19 cellular contexts compared by ENCODE assay signal in the genomic region with DNA sequence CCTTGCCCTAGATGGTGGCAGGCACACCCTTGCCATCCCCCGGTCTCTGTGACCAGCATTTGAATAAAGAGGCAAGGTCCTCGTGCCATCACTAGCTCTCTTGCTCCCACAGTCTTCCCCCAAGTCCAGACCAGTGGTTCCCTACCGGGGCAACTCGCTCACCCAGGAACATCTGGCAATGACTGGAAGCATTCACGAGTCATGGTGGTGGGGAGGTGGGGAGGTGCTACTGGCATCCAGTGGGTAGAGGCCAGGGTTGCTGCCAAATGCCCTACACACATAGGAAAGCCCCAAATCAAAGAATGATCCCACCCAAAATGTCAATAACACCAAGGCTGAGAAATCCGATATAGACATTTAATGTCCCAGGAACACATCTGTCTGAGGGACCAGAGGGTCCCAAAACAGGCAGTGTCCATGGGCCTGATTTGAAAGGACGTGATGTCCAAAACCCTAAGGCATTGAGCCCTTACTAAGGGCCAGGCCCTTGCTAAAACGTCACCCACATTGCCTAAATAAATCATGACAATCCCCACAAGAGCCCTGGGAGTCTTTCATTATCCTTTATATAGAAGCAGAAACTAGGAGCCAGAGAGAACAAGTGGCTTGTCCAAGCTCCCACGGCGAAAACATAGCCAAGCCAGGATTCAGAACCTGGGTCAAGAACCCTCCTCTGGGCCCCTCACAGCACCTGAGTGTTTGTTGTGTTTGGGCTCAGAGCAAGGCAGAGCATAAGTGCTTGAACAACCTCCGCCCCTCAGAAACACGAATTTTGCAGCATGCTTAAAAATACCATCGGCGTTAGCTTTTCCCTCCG.
DNase-seq lines count a peak whose midpoint lies in the region; FAIRE-seq and TF ChIP-seq lines count a peak whose summit lies in the region.
"Had no signal": no experiment of that assay in that cellular context is flagged by ENCODE, and none has a peak within 500 bp of the region (broad histone marks: within the 10 kb centered on the region; RNA-seq: fewer than 3 reads in every experiment).

No MANE protein-coding gene starts in this region.

- FAIRE-seq in small intestine (lab: Jason Lieb, UNC) = no peak
- FAIRE-seq: A549, GM12892 had no signal

- H3K4me1 Mint-ChIP-seq in osteocyte (ENCODE audit: unreplicated experiment) = no peaks in the 10 kb centered on the region

- H3K9me3 Mint-ChIP-seq in osteocyte (ENCODE audit: unreplicated experiment) = no peaks in the 10 kb centered on the region

- H3K36me3 Mint-ChIP-seq in osteocyte (ENCODE audit: unreplicated experiment) = no peaks in the 10 kb centered on the region

- intact Hi-C loops in left ventricle myocardium inferior (cut with micrococcal nuclease) = no loop called here

- 79 to 85% (median 82%) methylated on average over 15 of the region's 15 CpGs for WGBS in small intestine, 3 donors

- H3K27me3 Mint-ChIP-seq in osteocyte (ENCODE audit: unreplicated experiment) = no peaks in the 10 kb centered on the region

- no peak overlapping the region for H3K4me3 ChIP-seq in left ventricle myocardium inferior
- H3K4me3 ChIP-seq in small intestine (ENCODE audit: low read depth in 1 of 2, low read length in 2 of 2) = no peak overlapping the region
- H3K4me3 ChIP-seq: A549 had no signal

- H3K36me3 ChIP-seq in left ventricle myocardium inferior (no peaks in the 10 kb centered on the region), small intestine (ENCODE audit: control insufficient read depth in 2 of 2, insufficient read depth in 2 of 2, low read length in 2 of 2) (no peaks in the 10 kb centered on the region)

- H3K4me1 ChIP-seq in left ventricle myocardium inferior = peaks cover 70% of the 10 kb centered on the region
- no peaks in the 10 kb centered on the region for H3K4me1 ChIP-seq in small intestine (ENCODE audit: control insufficient read depth in 2 of 2, insufficient read depth in 1 of 2, low read depth in 1 of 2, low read length in 1 of 2)
- H3K4me1 ChIP-seq: A549 had no signal

- no peak overlapping the region for H3K4me3 Mint-ChIP-seq in osteocyte (ENCODE audit: unreplicated experiment)

- peaks cover 7% of the 10 kb centered on the region for H3K27me3 ChIP-seq in left ventricle myocardium inferior (ENCODE audit: low read depth)
- no peaks in the 10 kb centered on the region for H3K27me3 ChIP-seq in small intestine (ENCODE audit: control insufficient read depth in 2 of 2, insufficient read depth in 2 of 2, low read length in 2 of 2)

- H3K9me3 ChIP-seq in left ventricle myocardium inferior (replicated peaks) (no peaks in the 10 kb centered on the region), small intestine (ENCODE audit: control insufficient read depth, low read depth) (no peaks in the 10 kb centered on the region)
- H3K9me3 ChIP-seq: A549 had no signal

- no peak overlapping the region for H3K27ac Mint-ChIP-seq in osteocyte (ENCODE audit: unreplicated experiment)

- TF ChIP-seq CTCF in left ventricle myocardium inferior (IDR thresholded peaks at IDR 0.05; ENCODE audit: borderline replicate concordance) = no peak
- TF ChIP-seq CTCF in osteocyte (IDR thresholded peaks at IDR 0.05) = no peak

- peak overlapping the region; percentile 82 for H3K27ac ChIP-seq in left ventricle myocardium inferior (replicated peaks)
- no peak overlapping the region for H3K27ac ChIP-seq in small intestine (ENCODE audit: low read depth in 1 of 2, low read length in 1 of 2)
- H3K27ac ChIP-seq: A549, C4-2B had no signal

- DNase-seq in Daoy (ENCODE audit: low read depth) (peak; percentile 22), NCI-H69 (lab: John Stamatoyannopoulos, UW) (peak; percentile 35), left ventricle myocardium inferior (no peak), renal cortical epithelial cell (ENCODE audit: low read depth) (peak; percentile 22), NCI-H1092 treated with DMSO at 0.1 percent for 48 hours (lab: John Stamatoyannopoulos, UW) (no peak), osteocyte (ENCODE audit: extremely low spot score, unreplicated experiment) (no peak), SHP77 (lab: John Stamatoyannopoulos, UW) (no peak), small intestine (no peak)
- DNase-seq: DMS 273 treated with DMSO at 0.1 percent for 48 hours; H7; KBM-7; NCI-H1105; NCI-H1694; NCI-H345; NCI-H526 treated with DMSO at 0.1 percent for 48 hours; NK-92 treated with Interleukin-12 subunit alpha and Interleukin-12 subunit beta, amount 100 ng/mL, for 24 hours had no signal

Comparison
In these comparisons a context has a peak if more than half of its experiments do, and no peak if none do; other contexts are left out.
1. DNase-seq: peak in Daoy (single experiment), NCI-H69 (single experiment) and renal cortical epithelial cell (single experiment); none in left ventricle myocardium inferior (single experiment), NCI-H1092 treated with DMSO at 0.1 percent for 48 hours (single experiment), osteocyte (single experiment), SHP77 (0 of 2) and small intestine (single experiment).